ENCODE assay signal across 8 cellular contexts in the genomic region with DNA sequence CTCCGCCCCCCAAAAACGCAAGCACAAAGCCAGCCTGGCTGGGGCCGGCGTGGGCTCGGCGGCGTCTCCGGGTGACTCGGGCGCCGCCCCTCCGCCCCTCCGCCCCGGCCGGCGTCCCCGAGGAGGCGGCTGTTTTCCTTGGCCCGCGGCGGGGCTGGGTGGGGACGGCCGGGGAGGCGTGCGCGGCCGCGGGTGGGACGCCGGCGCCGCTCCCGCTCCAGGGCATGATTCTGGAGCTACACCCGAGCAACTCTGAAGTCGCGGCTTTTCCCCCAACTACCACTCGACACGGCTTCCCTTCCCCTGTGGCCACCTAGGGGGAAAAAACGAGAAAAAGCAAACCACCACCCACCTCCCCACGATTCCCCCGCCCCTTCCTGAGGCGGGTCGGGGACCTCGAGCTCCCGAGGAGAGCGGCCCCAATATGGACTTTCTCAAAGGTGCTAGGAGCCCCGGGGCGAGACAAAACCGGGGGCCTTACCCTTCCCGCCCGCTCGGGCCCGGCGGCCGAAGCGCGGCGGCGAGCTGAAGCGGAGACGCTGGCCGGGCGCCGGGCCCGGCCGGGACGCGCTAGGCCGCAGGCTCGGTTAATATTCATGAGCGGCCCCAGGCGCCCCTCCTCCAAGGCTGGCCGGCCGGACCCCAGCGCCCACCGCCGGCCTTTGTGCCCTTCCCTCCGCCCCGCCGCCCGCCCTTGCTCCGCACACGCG.
DNase-seq lines count a peak whose midpoint lies in the region; TF ChIP-seq lines count a peak whose summit lies in the region.

No MANE protein-coding gene starts in this region.

- H3K36me3 ChIP-seq in HAP-1 (replicated peaks) (no peaks in the 10 kb centered on the region; the same call in 1 of the 2 replicates), muscle layer of colon (ENCODE audit: insufficient read depth, low read length) (no peaks in the 10 kb centered on the region), stomach smooth muscle (ENCODE audit: control insufficient read depth in 2 of 2, insufficient read depth in 2 of 2, low read length in 2 of 2) (peaks cover 0 to 3% of the 10 kb centered on the region in 2 donors)

- H3K27ac ChIP-seq in epithelial cell of prostate (peak overlapping the region; percentile 94), muscle layer of colon (ENCODE audit: low read depth, low read length) (peak overlapping the region; percentile 96), stomach smooth muscle (ENCODE audit: low read length) (peak overlapping the region; percentile 89)

- H3K9me3 ChIP-seq in HAP-1 = no peaks in the 10 kb centered on the region
- no peaks in the 10 kb centered on the region for H3K9me3 ChIP-seq in muscle layer of colon (ENCODE audit: low read length)
- H3K9me3 ChIP-seq in stomach smooth muscle (ENCODE audit: control insufficient read depth in 2 of 2, low read length in 2 of 2) = no peaks in the 10 kb centered on the region

- H3K4me1 ChIP-seq in HAP-1 = peaks cover 23% of the 10 kb centered on the region
- peaks cover 26% of the 10 kb centered on the region for H3K4me1 ChIP-seq in muscle layer of colon (ENCODE audit: insufficient read depth, low read length)
- peaks cover 9% of the 10 kb centered on the region for H3K4me1 ChIP-seq in stomach smooth muscle (ENCODE audit: control insufficient read depth, insufficient read depth, low read length)

- no peaks in the 10 kb centered on the region for H3K27me3 ChIP-seq in HAP-1 (ENCODE audit: low read depth)
- H3K27me3 ChIP-seq in muscle layer of colon (ENCODE audit: control insufficient read depth in 1 of 2, insufficient read depth in 2 of 2, low read length in 2 of 2) = no peaks in the 10 kb centered on the region
- no peaks in the 10 kb centered on the region for H3K27me3 ChIP-seq in stomach smooth muscle (ENCODE audit: control insufficient read depth in 1 of 2, insufficient read depth in 2 of 2, low read length in 2 of 2)

- H3K4me3 ChIP-seq in GM12875 (ENCODE audit: low read depth, low read length) (peak overlapping the region; percentile 63), HAP-1 (peak overlapping the region; percentile 59), muscle layer of colon (ENCODE audit: low read depth in 1 of 2, low read length in 2 of 2) (peak overlapping the region; percentile 84 to 92), stomach smooth muscle (ENCODE audit: low read length in 2 of 2) (peak overlapping the region; percentile 83 to 84)

- H3K9ac ChIP-seq in muscle layer of colon (ENCODE audit: low read length) (peak overlapping the region; percentile 76), stomach smooth muscle (ENCODE audit: low read length in 2 of 2) (peak overlapping the region; percentile 80 to 84)

- no peak for TF ChIP-seq CTCF in GM12875 (IDR thresholded peaks at IDR 0.05; ENCODE audit: borderline replicate concordance, insufficient read depth, low read depth, low read length)

- in situ Hi-C loops in HAP-1 (cut with MboI; ENCODE audit: low sequenced_read_pairs) = no loop called here

- peak; percentile 63 to 71 for DNase-seq in HAP-1 (ENCODE audit: low spot score in 2 of 2)
- peak; percentile 68 for DNase-seq in NAMALWA (ENCODE audit: low spot score)
- peak; percentile 24 for DNase-seq in activated T-cell treated with anti-CD3 and anti-CD28 coated beads for 1 hour (ENCODE audit: low read depth)
- DNase-seq in epithelial cell of prostate (ENCODE audit: low read depth, low spot score) = no peak
- no peak for DNase-seq in NCI-H1694 treated with DMSO at 0.1 percent for 48 hours (lab: John Stamatoyannopoulos, UW)

Comparison
In these comparisons a context has a peak if more than half of its experiments do, and no peak if none do; other contexts are left out.
1. DNase-seq: peak in HAP-1 (2 of 2), NAMALWA (single experiment) and activated T-cell treated with anti-CD3 and anti-CD28 coated beads for 1 hour (single experiment); none in epithelial cell of prostate (single experiment) and NCI-H1694 treated with DMSO at 0.1 percent for 48 hours (single experiment).
2. Peak in every context shown above with its lines, with median percentiles within 50 percentile points of each other: H3K4me3 ChIP-seq and H3K27ac ChIP-seq.